Comparison of ENCODE assay signal across 12 cellular contexts in genomic region chr10:61822096-61822495, GRCh38.
DNase-seq lines count a peak whose midpoint lies in the region; ATAC-seq and TF ChIP-seq lines count a peak whose summit lies in the region.
"Had no signal": no experiment of that assay in that cellular context is flagged by ENCODE, and none has a peak within 500 bp of the region (broad histone marks: within the 10 kb centered on the region; RNA-seq: fewer than 3 reads in every experiment).

No MANE protein-coding gene starts in this region.

- peaks cover 47% of the 10 kb centered on the region for H3K4me1 ChIP-seq in Loucy (ENCODE audit: insufficient read depth, low read length, poor library complexity, severe bottlenecking)
- no peaks in the 10 kb centered on the region for H3K4me1 ChIP-seq in mesenchymal stem cell (ENCODE audit: control insufficient read depth, insufficient read depth, low read depth, low read length)
- H3K4me1 ChIP-seq: BE2C, Caco-2, HAP-1 had no signal

- H3K9ac ChIP-seq in Loucy (ENCODE audit: low read depth, low read length, poor library complexity, severe bottlenecking) (no peak overlapping the region), mesenchymal stem cell (ENCODE audit: low read length) (no peak overlapping the region)

- H3K36me3 Mint-ChIP-seq in HFFc6 (ENCODE audit: low read depth) (no peaks in the 10 kb centered on the region), T-helper 17 cell (ENCODE audit: low read depth) (no peaks in the 10 kb centered on the region)
- H3K36me3 Mint-ChIP-seq: CD4-positive, CD25-positive, alpha-beta regulatory T cell had no signal

- H2AFZ ChIP-seq in Loucy (ENCODE audit: low read length) (peak overlapping the region; percentile 85; the same call in 1 of the 2 replicates), mesenchymal stem cell (ENCODE audit: low read depth, low read length) (no peak overlapping the region)

- no peaks in the 10 kb centered on the region for H3K9me3 Mint-ChIP-seq in HFFc6
- H3K9me3 Mint-ChIP-seq: CD4-positive, CD25-positive, alpha-beta regulatory T cell had no signal

- H3K4me1 Mint-ChIP-seq in HFFc6 (ENCODE audit: low read depth) (peaks cover 64% of the 10 kb centered on the region), T-helper 17 cell (no peaks in the 10 kb centered on the region)
- H3K4me1 Mint-ChIP-seq: CD4-positive, CD25-positive, alpha-beta regulatory T cell had no signal

- no peaks in the 10 kb centered on the region for H4K20me1 ChIP-seq in Loucy (ENCODE audit: insufficient read depth, low read length, poor library complexity, severe bottlenecking)

- H3K18ac ChIP-seq in mesenchymal stem cell (ENCODE audit: low read depth in 1 of 2, low read length in 2 of 2), result no peak overlapping the region

- H3K79me1 ChIP-seq in mesenchymal stem cell (replicated peaks; ENCODE audit: low read length, poor library complexity, severe bottlenecking), result no peaks in the 10 kb centered on the region

- no peaks in the 10 kb centered on the region for H3K27me3 ChIP-seq in Loucy (ENCODE audit: insufficient read depth, low read length, poor library complexity, severe bottlenecking)
- no peaks in the 10 kb centered on the region for H3K27me3 ChIP-seq in mesenchymal stem cell (ENCODE audit: control insufficient read depth in 1 of 2, insufficient read depth in 1 of 2, low read length in 2 of 2)
- H3K27me3 ChIP-seq: BE2C had no signal

- no peaks in the 10 kb centered on the region for H3K79me2 ChIP-seq in Loucy (ENCODE audit: insufficient read depth, low read length)

- H3K36me3 ChIP-seq in Loucy (ENCODE audit: insufficient read depth, low read length), result no peaks in the 10 kb centered on the region
- no peaks in the 10 kb centered on the region for H3K36me3 ChIP-seq in mesenchymal stem cell (ENCODE audit: control insufficient read depth in 1 of 2, insufficient read depth in 2 of 2, low read depth in 1 of 2, low read length in 2 of 2)
- H3K36me3 ChIP-seq: BE2C, HAP-1 had no signal

- H2BK120ac ChIP-seq in mesenchymal stem cell (ENCODE audit: low read depth, low read length), result no peak overlapping the region

- peak overlapping the region; percentile 82 for H2AK5ac ChIP-seq in mesenchymal stem cell (ENCODE audit: low read length, severe bottlenecking)

- 0 out of 2 replicates have a peak overlapping the region, but pooled peaks have one; percentile 17 for H3K27ac Mint-ChIP-seq in HFFc6
- no peak overlapping the region for H3K27ac Mint-ChIP-seq in T-helper 17 cell
- H3K27ac Mint-ChIP-seq: CD4-positive, CD25-positive, alpha-beta regulatory T cell had no signal

- no peaks in the 10 kb centered on the region for H3F3A ChIP-seq in Loucy (ENCODE audit: low read depth)

- H2BK12ac ChIP-seq in mesenchymal stem cell (ENCODE audit: low read length in 2 of 2), result no peak overlapping the region

- TF ChIP-seq CTCF in HFFc6 (IDR thresholded peaks at IDR 0.05) (no peak), Loucy (conservative IDR thresholded peaks at IDR 0.05; ENCODE audit: low read length) (no peak)

- H3K4me3 Mint-ChIP-seq in HFFc6 (no peak overlapping the region), T-helper 17 cell (no peak overlapping the region)
- H3K4me3 Mint-ChIP-seq: CD4-positive, CD25-positive, alpha-beta regulatory T cell had no signal

- no peak overlapping the region for H3K4me3 ChIP-seq in Loucy (ENCODE audit: low read length, poor library complexity, severe bottlenecking)
- no peak overlapping the region for H3K4me3 ChIP-seq in mesenchymal stem cell (ENCODE audit: insufficient read depth in 1 of 2, low read depth in 1 of 2, low read length in 2 of 2)
- H3K4me3 ChIP-seq: HAP-1 had no signal

- H3K9me3 ChIP-seq in Loucy (ENCODE audit: insufficient read depth, low read depth, low read length) (no peaks in the 10 kb centered on the region), mesenchymal stem cell (ENCODE audit: control insufficient read depth, low read length) (no peaks in the 10 kb centered on the region), T-helper 17 cell (ENCODE audit: control insufficient read depth, low read length, poor library complexity, severe bottlenecking) (no peaks in the 10 kb centered on the region)
- H3K9me3 ChIP-seq: BE2C, Caco-2, HAP-1 had no signal

- H3K4me2 ChIP-seq in Loucy (ENCODE audit: low read depth, low read length, poor library complexity, severe bottlenecking) (no peak overlapping the region), mesenchymal stem cell (ENCODE audit: low read length, poor library complexity, severe bottlenecking) (no peak overlapping the region)

- DNase-seq in HFFc6 (no peak), mesenchymal stem cell (no peak), T-helper 17 cell (no peak), kidney glomerular epithelial cell (lab: John Stamatoyannopoulos, UW) (no peak), HuH-7 (ENCODE audit: low spot score) (no peak)
- DNase-seq: ACHN; BE2C; C1 segment of cervical spinal cord; Caco-2; CD4-positive, CD25-positive, alpha-beta regulatory T cell had no signal

- H3K27me3 Mint-ChIP-seq in HFFc6 (ENCODE audit: insufficient read depth) (no peaks in the 10 kb centered on the region), T-helper 17 cell (peaks cover 9% of the 10 kb centered on the region)
- H3K27me3 Mint-ChIP-seq: CD4-positive, CD25-positive, alpha-beta regulatory T cell had no signal

- no peaks in the 10 kb centered on the region for H3K9me2 ChIP-seq in Loucy (replicated peaks; ENCODE audit: low read depth, low read length)

- no peak overlapping the region for H4K8ac ChIP-seq in mesenchymal stem cell (ENCODE audit: low read length)

- H2BK5ac ChIP-seq in mesenchymal stem cell (ENCODE audit: low read depth, low read length, poor library complexity, severe bottlenecking), result no peak overlapping the region

- no peak overlapping the region for H3K4ac ChIP-seq in mesenchymal stem cell (ENCODE audit: low read depth in 1 of 2, low read length in 2 of 2)

- ATAC-seq in T-helper 17 cell, result no peak

- no peak overlapping the region for H3K27ac ChIP-seq in mesenchymal stem cell (ENCODE audit: low read length, poor library complexity, severe bottlenecking)

- H3K23ac ChIP-seq in mesenchymal stem cell (ENCODE audit: low read length in 2 of 2), result no peak overlapping the region

- H4K91ac ChIP-seq in mesenchymal stem cell (ENCODE audit: low read length), result no peak overlapping the region

- no peak overlapping the region for H2BK15ac ChIP-seq in mesenchymal stem cell (ENCODE audit: low read depth, poor library complexity, severe bottlenecking)

- no peak overlapping the region for H3K14ac ChIP-seq in mesenchymal stem cell (ENCODE audit: low read length in 2 of 2)

- WGBS in mesenchymal stem cell, result 71% methylated on average over 1 of the region's 1 CpG
